In the genomic region with DNA sequence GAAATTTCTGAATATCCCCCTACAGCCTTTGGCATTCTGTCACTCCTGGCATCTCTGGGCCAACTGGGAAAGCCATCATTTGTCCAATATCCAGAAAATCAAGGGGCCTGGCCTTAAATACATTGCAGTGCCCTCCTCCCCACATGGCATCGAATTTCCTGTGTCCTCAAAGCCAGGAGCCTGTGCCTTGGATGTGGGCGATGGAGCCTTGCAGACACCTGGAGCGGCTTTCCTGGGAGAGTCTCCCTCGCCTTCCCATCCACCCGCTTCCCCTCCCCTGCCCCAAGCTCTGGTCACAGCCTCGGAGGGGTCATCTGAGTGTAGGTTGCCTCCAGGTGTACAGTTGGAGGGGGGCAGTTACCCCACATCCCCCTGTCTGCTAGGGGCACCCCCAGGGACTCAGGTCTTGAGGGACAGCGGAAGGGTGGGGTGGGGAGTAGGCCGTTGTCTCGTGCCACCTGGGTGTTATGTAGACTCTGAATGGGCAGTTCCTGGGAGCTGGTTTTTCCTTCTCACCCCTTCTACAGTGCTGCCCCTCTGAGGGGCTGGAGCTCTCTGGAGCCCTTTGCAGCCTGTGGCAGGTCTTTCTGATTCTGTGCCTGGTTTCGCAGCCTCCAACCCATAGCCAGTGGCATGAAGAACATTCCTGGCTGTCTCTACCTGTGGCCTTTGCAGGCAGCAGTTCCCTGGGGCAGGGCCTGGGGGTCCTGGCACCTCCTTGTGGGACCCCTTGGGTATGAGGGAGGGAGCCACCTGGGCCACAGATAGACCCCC, we compare ENCODE assay signal across 12 cellular contexts.
A peak's percentile ranks its signal among the peaks of the same experiment; 100 is the strongest.
DNase-seq lines count a peak whose midpoint lies in the region; ATAC-seq and TF ChIP-seq lines count a peak whose summit lies in the region.
"Had no signal": no experiment of that assay in that cellular context is flagged by ENCODE, and none has a peak within 500 bp of the region (broad histone marks: within the 10 kb centered on the region; RNA-seq: fewer than 3 reads in every experiment).

No MANE protein-coding gene starts in this region.

- no peaks in the 10 kb centered on the region for H3K9me3 ChIP-seq in CD4-positive, alpha-beta T cell (ENCODE audit: control insufficient read depth, low read length)
- no peaks in the 10 kb centered on the region for H3K9me3 ChIP-seq in HEK293 (ENCODE audit: control insufficient read depth, insufficient read depth, low read depth, low read length)
- H3K9me3 ChIP-seq in esophagus (ENCODE audit: control insufficient read depth in 2 of 2, insufficient read depth in 1 of 2, low read depth in 1 of 2, low read length in 1 of 2): no peaks in the 10 kb centered on the region
- H3K9me3 ChIP-seq in trophoblast cell (ENCODE audit: insufficient read depth, low read depth, low read length): no peaks in the 10 kb centered on the region
- H3K9me3 ChIP-seq in mucosa of descending colon: no peaks in the 10 kb centered on the region
- H3K9me3 ChIP-seq: BE2C had no signal

- H3K36me3 Mint-ChIP-seq in CD4-positive, alpha-beta T cell (ENCODE audit: low read depth): peaks cover 28% of the 10 kb centered on the region

- H3K4me1 Mint-ChIP-seq in CD4-positive, alpha-beta T cell (ENCODE audit: low read depth): peaks cover 95% of the 10 kb centered on the region

- H3K79me2 ChIP-seq in trophoblast cell (ENCODE audit: control insufficient read depth, insufficient read depth, low read length, poor library complexity): peaks cover 12% of the 10 kb centered on the region

- no peaks in the 10 kb centered on the region for H3K27me3 ChIP-seq in CD4-positive, alpha-beta T cell (ENCODE audit: control insufficient read depth, insufficient read depth, low read length)
- no peaks in the 10 kb centered on the region for H3K27me3 ChIP-seq in esophagus (ENCODE audit: control insufficient read depth in 1 of 2, insufficient read depth in 2 of 2, low read length in 2 of 2)
- H3K27me3 ChIP-seq in trophoblast cell (ENCODE audit: insufficient read depth, low read length): no peaks in the 10 kb centered on the region
- H3K27me3 ChIP-seq: BE2C had no signal

- peak overlapping the region; percentile 22 for H4K8ac ChIP-seq in trophoblast cell (ENCODE audit: low read depth, low read length)

- POLR2A ChIA-PET in CD4-positive, alpha-beta T cell (lab: Charles Lee): interaction anchor here (0.7 to 3.8 kb wide), 6 partner anchors 10 to 74 kb away, joined by 3 to 26 read pairs (median 6); no protein-coding TSS in a partner anchor
- POLR2A ChIA-PET in HEK293 (lab: Yijun Ruan, JAX): no interaction called here

- no peak overlapping the region for H2BK5ac ChIP-seq in trophoblast cell (ENCODE audit: low read depth, low read length, poor library complexity)

- no peak overlapping the region for H3K9ac ChIP-seq in trophoblast cell (ENCODE audit: low read length)

- CTCF ChIA-PET in CD4-positive, alpha-beta T cell (lab: Charles Lee): no interaction called here
- CTCF ChIA-PET in HEK293 (lab: Yijun Ruan, JAX): interaction anchor here (0.7 kb wide), 2 partner anchors 114 to 1331 kb away, joined by 3 to 4 read pairs; no protein-coding TSS in a partner anchor

- H3K36me3 ChIP-seq in HEK293 (ENCODE audit: control insufficient read depth in 2 of 2, insufficient read depth in 1 of 2, low read length in 2 of 2): no peaks in the 10 kb centered on the region; a peak in 1 of 3 replicates
- H3K36me3 ChIP-seq in esophagus (ENCODE audit: control insufficient read depth in 2 of 2, insufficient read depth in 2 of 2, low read length in 1 of 2): no peaks in the 10 kb centered on the region
- H3K36me3 ChIP-seq in trophoblast cell (ENCODE audit: control insufficient read depth in 1 of 2, insufficient read depth in 2 of 2, low read length in 2 of 2): peaks cover 0 to 7% of the 10 kb centered on the region in 2 experiments
- no peaks in the 10 kb centered on the region for H3K36me3 ChIP-seq in mucosa of descending colon (ENCODE audit: low read depth)
- H3K36me3 ChIP-seq: BE2C had no signal

- H3K27me3 Mint-ChIP-seq in CD4-positive, alpha-beta T cell: no peaks in the 10 kb centered on the region

- H4K91ac ChIP-seq in trophoblast cell (ENCODE audit: low read depth, low read length): peak overlapping the region; percentile 61

- peak overlapping the region; percentile 72 for H3K18ac ChIP-seq in trophoblast cell (ENCODE audit: low read length)

- H2BK12ac ChIP-seq in trophoblast cell (ENCODE audit: low read length): peak overlapping the region; percentile 16

- no peaks in the 10 kb centered on the region for H3K9me3 Mint-ChIP-seq in CD4-positive, alpha-beta T cell

- H4K12ac ChIP-seq in trophoblast cell (ENCODE audit: low read depth, low read length): no peak overlapping the region

- H3K4me3 ChIP-seq in HEK293 (ENCODE audit: low read depth, low read length): no peak overlapping the region
- H3K4me3 ChIP-seq in esophagus (ENCODE audit: low read depth in 1 of 2, low read length in 2 of 2): no peak overlapping the region
- H3K4me3 ChIP-seq in trophoblast cell (ENCODE audit: low read depth, low read length): no peak overlapping the region
- no peak overlapping the region for H3K4me3 ChIP-seq in mucosa of descending colon
- H3K4me3 ChIP-seq: smooth muscle cell had no signal

- peak overlapping the region; percentile 12 for H2BK120ac ChIP-seq in trophoblast cell (ENCODE audit: insufficient read depth, low read length, poor library complexity)

- H3K4me3 Mint-ChIP-seq in CD4-positive, alpha-beta T cell: peak overlapping the region; percentile 7

- H3K4me1 ChIP-seq in HEK293 (ENCODE audit: control insufficient read depth, insufficient read depth, low read length) (peaks cover 2% of the 10 kb centered on the region; the same call in 1 of the 2 replicates), esophagus (ENCODE audit: control insufficient read depth in 2 of 2, insufficient read depth in 2 of 2, low read length in 1 of 2) (peaks cover 14 to 46% of the 10 kb centered on the region in 2 donors), trophoblast cell (ENCODE audit: control insufficient read depth in 1 of 2, insufficient read depth in 2 of 2, low read length in 2 of 2) (peaks cover 38 to 41% of the 10 kb centered on the region in 2 experiments), mucosa of descending colon (ENCODE audit: low read depth) (peaks cover 32% of the 10 kb centered on the region)

- H2AK5ac ChIP-seq in trophoblast cell (ENCODE audit: low read length): peak overlapping the region; percentile 52

- H3K4me2 ChIP-seq in trophoblast cell (ENCODE audit: low read length): peak overlapping the region; percentile 8

- H3K23ac ChIP-seq in trophoblast cell (ENCODE audit: low read length): no peak overlapping the region

- no peak for ATAC-seq in CD4-positive, alpha-beta T cell (ENCODE audit: poor library complexity)
- ATAC-seq in HG02678 (IDR thresholded peaks at IDR 0.05; ENCODE audit: unreplicated experiment) (no peak), mucosa of descending colon (no peak), GM18502 (IDR thresholded peaks at IDR 0.05; ENCODE audit: poor library complexity, unreplicated experiment) (no peak)

- peak overlapping the region; percentile 31 for H3K4ac ChIP-seq in trophoblast cell (ENCODE audit: low read depth, low read length)

- WGBS in esophagus, 2 donors: 88 to 91% methylated on average over 10 of the region's 10 CpGs
- no CpG with 5 or more reads among the region's 10 CpGs for WGBS in trophoblast cell (ENCODE audit: extremely low coverage, insufficient coverage, insufficient read length)

- peak overlapping the region; percentile 93 for H3K27ac Mint-ChIP-seq in CD4-positive, alpha-beta T cell

- peaks cover 14% of the 10 kb centered on the region for H3K79me1 ChIP-seq in trophoblast cell (ENCODE audit: low read length)

- peak overlapping the region; percentile 30 for H3K27ac ChIP-seq in CD4-positive, alpha-beta T cell (ENCODE audit: low read depth, low read length)
- H3K27ac ChIP-seq in HEK293 (ENCODE audit: extremely low read depth, low read depth, low read length): no peak overlapping the region
- H3K27ac ChIP-seq in esophagus (ENCODE audit: low read depth in 2 of 2, low read length in 1 of 2): peak overlapping the region; percentile 40 to 42
- H3K27ac ChIP-seq in trophoblast cell (ENCODE audit: low read depth, low read length): no peak overlapping the region

- H2AFZ ChIP-seq in trophoblast cell (ENCODE audit: insufficient read depth, low read length, poor library complexity): no peak overlapping the region

- intact Hi-C loops in CD4-positive, alpha-beta T cell (cut with DNase I, micrococcal nuclease): no loop called here
- intact Hi-C loops in mucosa of descending colon (cut with DNase I, micrococcal nuclease): no loop called here

- no peak for TF ChIP-seq CTCF in CD4-positive, alpha-beta T cell (IDR thresholded peaks at IDR 0.05)
- TF ChIP-seq CTCF in HEK293 (tag by site-specific recombination; IDR thresholded peaks at IDR 0.05) (no peak), mucosa of descending colon (IDR thresholded peaks at IDR 0.05) (no peak)

- no peak overlapping the region for H3K14ac ChIP-seq in trophoblast cell (ENCODE audit: low read length)

- DNase-seq in CD4-positive, alpha-beta T cell: no peak
- no peak for DNase-seq in trophoblast cell
- no peak for DNase-seq in mucosa of descending colon
- DNase-seq: activated CD4-positive, CD25-positive, alpha-beta regulatory T cell treated with anti-CD3 and anti-CD28 coated beads, Interleukin-2, amount 50 U/mL, for 72 hours; BE2C; dermis blood vessel endothelial cell; NCI-H187 had no signal

TF ChIP-seq in HEK293, 187 proteins besides CTCF, POLR2A, EP300 and RAD21:
- TF ChIP-seq ZNF114 (tag by site-specific recombination; IDR thresholded peaks at IDR 0.05): no peak
- TF ChIP-seq GLIS2 (tag by site-specific recombination; IDR thresholded peaks at IDR 0.05): 0 out of 2 replicates have a peak, but pooled peaks have one; percentile 20
- TF ChIP-seq, protein P1, sequence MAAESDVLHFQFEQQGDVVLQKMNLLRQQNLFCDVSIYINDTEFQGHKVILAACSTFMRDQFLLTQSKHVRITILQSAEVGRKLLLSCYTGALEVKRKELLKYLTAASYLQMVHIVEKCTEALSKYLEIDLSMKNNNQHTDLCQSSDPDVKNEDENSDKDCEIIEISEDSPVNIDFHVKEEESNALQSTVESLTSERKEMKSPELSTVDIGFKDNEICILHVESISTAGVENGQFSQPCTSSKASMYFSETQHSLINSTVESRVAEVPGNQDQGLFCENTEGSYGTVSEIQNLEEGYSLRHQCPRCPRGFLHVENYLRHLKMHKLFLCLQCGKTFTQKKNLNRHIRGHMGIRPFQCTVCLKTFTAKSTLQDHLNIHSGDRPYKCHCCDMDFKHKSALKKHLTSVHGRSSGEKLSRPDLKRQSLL (tag by site-specific recombination; IDR thresholded peaks at IDR 0.05): peak; percentile 68; the same call in 1 of the 2 replicates

Comparison
In these comparisons a context has a peak if more than half of its experiments do, and no peak if none do; other contexts are left out.
1. H3K27ac ChIP-seq: peak in CD4-positive, alpha-beta T cell (single experiment) and esophagus (2 of 2); none in HEK293 (single experiment) and trophoblast cell (single experiment).